In genomic region chr6:77987035-77987384, GRCh38 we compare ENCODE assay signal across 24 cellular contexts.
A peak's percentile ranks its signal among the peaks of the same experiment; 100 is the strongest.
DNase-seq lines count a peak whose midpoint lies in the region; ATAC-seq and TF ChIP-seq lines count a peak whose summit lies in the region.
"Had no signal": no experiment of that assay in that cellular context is flagged by ENCODE, and none has a peak within 500 bp of the region (broad histone marks: within the 10 kb centered on the region; RNA-seq: fewer than 3 reads in every experiment).

No MANE protein-coding gene starts in this region.

- H3K9me3 Mint-ChIP-seq in activated T-helper 2 cell treated with anti-CD3 and anti-CD28 coated beads, Interferon-gamma antibody, Interleukin-2, Interleukin-4, amounts not matched to agents 10 μg/mL and 5 μg/mL and 100 μg/mL, durations not matched to agents 14 hours and 24 hours and 36 hours, result peaks cover 36% of the 10 kb centered on the region

- no peaks in the 10 kb centered on the region for H3K27me3 Mint-ChIP-seq in activated T-helper 2 cell treated with anti-CD3 and anti-CD28 coated beads, Interferon-gamma antibody, Interleukin-2, Interleukin-4, amounts not matched to agents 10 μg/mL and 5 μg/mL and 100 μg/mL, durations not matched to agents 14 hours and 24 hours and 36 hours (ENCODE audit: low read depth)
- H3K27me3 Mint-ChIP-seq: activated naive CD8-positive, alpha-beta T cell treated with anti-CD3 and anti-CD28 coated beads, Interleukin-2, amount 10 ng/mL, durations not matched to agents 7 days and 5 days; naive thymus-derived CD4-positive, alpha-beta T cell had no signal

- H3K4me1 Mint-ChIP-seq in activated T-helper 2 cell treated with anti-CD3 and anti-CD28 coated beads, Interferon-gamma antibody, Interleukin-2, Interleukin-4, amounts not matched to agents 10 μg/mL and 5 μg/mL and 100 μg/mL, durations not matched to agents 14 hours and 24 hours and 36 hours (ENCODE audit: low read depth), result no peaks in the 10 kb centered on the region
- H3K4me1 Mint-ChIP-seq: activated naive CD8-positive, alpha-beta T cell treated with anti-CD3 and anti-CD28 coated beads, Interleukin-2, amount 10 ng/mL, durations not matched to agents 7 days and 5 days; brain; naive thymus-derived CD4-positive, alpha-beta T cell had no signal

- H3K4me3 Mint-ChIP-seq in activated T-helper 2 cell treated with anti-CD3 and anti-CD28 coated beads, Interferon-gamma antibody, Interleukin-2, Interleukin-4, amounts not matched to agents 10 μg/mL and 5 μg/mL and 100 μg/mL, durations not matched to agents 14 hours and 24 hours and 36 hours (ENCODE audit: low read depth), result no peak overlapping the region
- H3K4me3 Mint-ChIP-seq: activated naive CD8-positive, alpha-beta T cell treated with anti-CD3 and anti-CD28 coated beads, Interleukin-2, amount 10 ng/mL, durations not matched to agents 7 days and 5 days; activated T-helper 1 cell treated with anti-CD3 and anti-CD28 coated beads, Interleukin-12 subunit alpha, Interleukin-12 subunit beta, Interleukin-2, Interleukin-4 antibody, amounts not matched to agents 30 ng/mL and 10 ng/mL and 1 ng/mL, durations not matched to agents 14 hours and 24 hours and 36 hours; brain; naive thymus-derived CD4-positive, alpha-beta T cell had no signal

- H3K27ac ChIP-seq in coronary artery, result no peak overlapping the region
- H3K27ac ChIP-seq: colonic mucosa, SK-N-MC, stomach, upper lobe of left lung had no signal

- no peak overlapping the region for H3K4me3 ChIP-seq in coronary artery
- H3K4me3 ChIP-seq: colonic mucosa, SK-N-MC, stomach, upper lobe of left lung had no signal

- H3K36me3 Mint-ChIP-seq in activated T-helper 2 cell treated with anti-CD3 and anti-CD28 coated beads, Interferon-gamma antibody, Interleukin-2, Interleukin-4, amounts not matched to agents 10 μg/mL and 5 μg/mL and 100 μg/mL, durations not matched to agents 14 hours and 24 hours and 36 hours (ENCODE audit: low read depth), result no peaks in the 10 kb centered on the region
- H3K36me3 Mint-ChIP-seq: activated naive CD8-positive, alpha-beta T cell treated with anti-CD3 and anti-CD28 coated beads, Interleukin-2, amount 10 ng/mL, durations not matched to agents 7 days and 5 days; brain; naive thymus-derived CD4-positive, alpha-beta T cell had no signal

- no peak overlapping the region for H3K27ac Mint-ChIP-seq in activated T-helper 2 cell treated with anti-CD3 and anti-CD28 coated beads, Interferon-gamma antibody, Interleukin-2, Interleukin-4, amounts not matched to agents 10 μg/mL and 5 μg/mL and 100 μg/mL, durations not matched to agents 14 hours and 24 hours and 36 hours
- H3K27ac Mint-ChIP-seq: activated naive CD8-positive, alpha-beta T cell treated with anti-CD3 and anti-CD28 coated beads, Interleukin-2, amount 10 ng/mL, durations not matched to agents 7 days and 5 days; activated T-helper 1 cell treated with anti-CD3 and anti-CD28 coated beads, Interleukin-12 subunit alpha, Interleukin-12 subunit beta, Interleukin-2, Interleukin-4 antibody, amounts not matched to agents 30 ng/mL and 10 ng/mL and 1 ng/mL, durations not matched to agents 14 hours and 24 hours and 36 hours; brain; naive thymus-derived CD4-positive, alpha-beta T cell had no signal

- TF ChIP-seq CTCF in coronary artery (IDR thresholded peaks at IDR 0.05), result no peak

- peak; percentile 29 for ATAC-seq in GM18517 (IDR thresholded peaks at IDR 0.05; ENCODE audit: unreplicated experiment)
- peak; percentile 19 for ATAC-seq in GM19463 (IDR thresholded peaks at IDR 0.05; ENCODE audit: unreplicated experiment)
- ATAC-seq in HG02884 (IDR thresholded peaks at IDR 0.05; ENCODE audit: unreplicated experiment), result peak; percentile 16
- ATAC-seq in HG03439 (IDR thresholded peaks at IDR 0.05; ENCODE audit: unreplicated experiment), result peak; percentile 43
- ATAC-seq: naive thymus-derived CD4-positive, alpha-beta T cell; Panc1 had no signal

- DNase-seq in DMS53 (lab: John Stamatoyannopoulos, UW) (no peak), COLO668 (lab: John Stamatoyannopoulos, UW; ENCODE audit: unreplicated experiment) (no peak), coronary artery (ENCODE audit: low spot score) (no peak)
- no peak for DNase-seq in activated T-helper 2 cell treated with anti-CD3 and anti-CD28 coated beads, Interferon-gamma antibody, Interleukin-2, Interleukin-4, amounts not matched to agents 10 μg/mL and 5 μg/mL and 100 μg/mL, durations not matched to agents 14 hours and 24 hours and 36 hours (ENCODE audit: low spot score)
- DNase-seq: activated CD4-positive, CD25-positive, alpha-beta regulatory T cell treated with anti-CD3 and anti-CD28 coated beads, Interleukin-2, amount 50 U/mL, for 72 hours; activated naive CD8-positive, alpha-beta T cell treated with anti-CD3 and anti-CD28 coated beads, Interleukin-2, amount 10 ng/mL, durations not matched to agents 7 days and 5 days; colonic mucosa; DMS79 treated with DMSO at 0.1 percent for 48 hours; hippocampal formation; islet precursor cell; naive thymus-derived CD4-positive, alpha-beta T cell; NCI-H1436 treated with DMSO at 0.1 percent for 48 hours; stimulated activated CD4-positive, alpha-beta T cell treated with anti-CD3 and anti-CD28 coated beads, Interleukin-2, amount 100 ng/mL, for 24 hours; stomach; T-helper 9 cell; upper lobe of left lung had no signal

- intact Hi-C loops in activated T-helper 2 cell treated with anti-CD3 and anti-CD28 coated beads, Interferon-gamma antibody, Interleukin-2, Interleukin-4, amounts not matched to agents 10 μg/mL and 5 μg/mL and 100 μg/mL, durations not matched to agents 14 hours and 24 hours and 36 hours (cut with micrococcal nuclease), result no loop called here
